10 cellular contexts compared by ENCODE assay signal in genomic region chr2:86274265-86274917, GRCh38.
DNase-seq lines count a peak whose midpoint lies in the region; ATAC-seq and FAIRE-seq lines count a peak whose summit lies in the region.
"Had no signal": no experiment of that assay in that cellular context is flagged by ENCODE, and none has a peak within 500 bp of the region (broad histone marks: within the 10 kb centered on the region; RNA-seq: fewer than 3 reads in every experiment).

No MANE protein-coding gene starts in this region.

- DNase-seq in COLO829 (ENCODE audit: low spot score) (peak; percentile 77), RCC 7860 (ENCODE audit: low spot score) (peak; percentile 82), foreskin melanocyte (peak; percentile 60), SHP77 (lab: John Stamatoyannopoulos, UW) (no peak), NCI-H2029 treated with DMSO at 0.1 percent for 48 hours (lab: John Stamatoyannopoulos, UW) (no peak), cerebellar cortex (ENCODE audit: low spot score) (no peak)
- DNase-seq: activated B cell treated with CpG ODN at 0.5 μM for 24 hours, DND-41 had no signal

- ATAC-seq in GM21576 (IDR thresholded peaks at IDR 0.05; ENCODE audit: unreplicated experiment) = peak; percentile 57
- no peak for ATAC-seq in GM21367 (IDR thresholded peaks at IDR 0.05; ENCODE audit: unreplicated experiment)

- FAIRE-seq in RCC 7860 (lab: Jason Lieb, UNC) = peak; percentile 94

Comparison
In these comparisons a context has a peak if more than half of its experiments do, and no peak if none do; other contexts are left out.
1. DNase-seq: peak in COLO829 (single experiment), RCC 7860 (single experiment) and foreskin melanocyte (single experiment); none in SHP77 (0 of 2), NCI-H2029 treated with DMSO at 0.1 percent for 48 hours (single experiment) and cerebellar cortex (single experiment).